In the genomic region with DNA sequence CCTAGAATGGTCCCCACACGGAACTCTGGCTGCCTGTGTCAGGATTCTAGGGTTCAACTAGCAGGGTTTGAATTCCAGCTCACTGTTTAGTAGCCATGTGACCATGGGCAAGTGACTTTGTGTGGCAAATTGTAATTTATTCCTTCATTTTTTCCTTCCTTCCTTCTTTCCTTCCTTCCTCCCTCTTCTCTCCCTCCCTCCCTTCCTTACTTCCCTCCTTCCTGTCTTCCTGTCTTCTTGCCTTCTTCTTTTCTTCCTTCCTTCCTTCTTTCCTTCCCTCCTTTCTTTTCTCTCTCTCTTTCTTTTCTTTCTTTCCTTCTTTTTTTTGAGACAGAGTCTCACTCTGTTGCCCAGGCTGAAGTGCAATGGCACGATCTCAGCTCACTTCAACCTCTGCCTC, we compare ENCODE assay signal across 1 cellular context.
TF ChIP-seq lines count a peak whose summit lies in the region.

No MANE protein-coding gene starts in this region.

TF ChIP-seq in GM12891, 5 proteins besides CTCF, POLR2A, EP300 and RAD21:
- TF ChIP-seq PAX5 (IDR thresholded peaks at IDR 0.05; ENCODE audit: insufficient read depth, low read length, severe bottlenecking): no peak
- TF ChIP-seq POLR2AphosphoS5 (IDR thresholded peaks at IDR 0.05; ENCODE audit: low read depth, low read length): no peak
- TF ChIP-seq SPI1 (IDR thresholded peaks at IDR 0.05; ENCODE audit: low read depth, low read length): no peak
- TF ChIP-seq TAF1 (IDR thresholded peaks at IDR 0.05; ENCODE audit: low read depth, low read length): no peak
- TF ChIP-seq POU2F2 (IDR thresholded peaks at IDR 0.05; ENCODE audit: low read depth, low read length): no peak
TF ChIP-seq in GM12891: peak in this region for 0.
